ENCODE assay signal across 8 cellular contexts in genomic region chr10:80202934-80203834, GRCh38. TPM values are rescaled to one million over a fixed set of nuclear protein-coding genes. Genes with fewer than 3 reads are reported as not detected.
DNase-seq lines count a peak whose midpoint lies in the region; ATAC-seq and TF ChIP-seq lines count a peak whose summit lies in the region.

No MANE protein-coding gene starts in this region.

- TF ChIP-seq EP300 in ovary (IDR thresholded peaks at IDR 0.05): no peak

- H3K4me3 ChIP-seq in fibroblast of pulmonary artery (replicated peaks; ENCODE audit: low read depth, low read length) (peak overlapping the region; percentile 62), ovary (peak overlapping the region; percentile 14)

- TF ChIP-seq CTCF in fibroblast of pulmonary artery (IDR thresholded peaks at IDR 0.05; ENCODE audit: low read length, missing control alignments) (peak; percentile 30), ovary (IDR thresholded peaks at IDR 0.05) (no peak)

- no peaks in the 10 kb centered on the region for H3K9me3 Mint-ChIP-seq in activated T-cell treated with anti-CD3 and anti-CD28 coated beads, Interleukin-2, amount 50 U/mL, for 24 hours

- intact Hi-C loops in ovary (cut with DNase I): loop anchor here in 2 of 4 donors (5.0 kb wide), 2 partner anchors 46 to 51 kb away; no protein-coding TSS in a partner anchor

- WGBS in ovary, 3 donors: 41 to 51% (median 48%) methylated on average over 14 of the region's 14 CpGs

- TF ChIP-seq POLR2A in ovary (IDR thresholded peaks at IDR 0.05): no peak

- H3K4me1 Mint-ChIP-seq in activated T-cell treated with anti-CD3 and anti-CD28 coated beads, Interleukin-2, amount 50 U/mL, for 24 hours (ENCODE audit: low read depth): peaks cover 68% of the 10 kb centered on the region

- H3K4me3 Mint-ChIP-seq in activated T-cell treated with anti-CD3 and anti-CD28 coated beads, Interleukin-2, amount 50 U/mL, for 24 hours: peak overlapping the region; percentile 92

- H3K4me1 ChIP-seq in ovary (ENCODE audit: insufficient read depth): peaks cover 28% of the 10 kb centered on the region

- H3K27me3 ChIP-seq in ovary: no peaks in the 10 kb centered on the region

- H3K27ac ChIP-seq in ovary: peak overlapping the region in 1 of 2 donors; percentile 93

- peak; percentile 62 for ATAC-seq in GM18517 (IDR thresholded peaks at IDR 0.05; ENCODE audit: unreplicated experiment)
- ATAC-seq in HG02973 (IDR thresholded peaks at IDR 0.05; ENCODE audit: unreplicated experiment): peak; percentile 60

- peaks cover 49% of the 10 kb centered on the region for H3K36me3 Mint-ChIP-seq in activated T-cell treated with anti-CD3 and anti-CD28 coated beads, Interleukin-2, amount 50 U/mL, for 24 hours (ENCODE audit: low read depth)

- H3K27me3 Mint-ChIP-seq in activated T-cell treated with anti-CD3 and anti-CD28 coated beads, Interleukin-2, amount 50 U/mL, for 24 hours: no peaks in the 10 kb centered on the region

- H3K36me3 ChIP-seq in ovary: no peaks in the 10 kb centered on the region

- DNase-seq in AG08396 (ENCODE audit: low spot score): peak; percentile 80
- peak; percentile 63 to 68 for DNase-seq in NOMO-1 (lab: John Stamatoyannopoulos, UW; ENCODE audit: unreplicated experiment in 2 of 2)
- peak; percentile 74 for DNase-seq in activated T-cell treated with anti-CD3 and anti-CD28 coated beads, Interleukin-2, amount 50 U/mL, for 24 hours
- DNase-seq in fibroblast of pulmonary artery (ENCODE audit: low read depth): peak; percentile 91
- DNase-seq in ovary: peak; percentile 54 to 71 (median 59)
- no peak for DNase-seq in NCI-H187 (lab: John Stamatoyannopoulos, UW)

- peak overlapping the region; percentile 93 for H3K27ac Mint-ChIP-seq in activated T-cell treated with anti-CD3 and anti-CD28 coated beads, Interleukin-2, amount 50 U/mL, for 24 hours

- H3K9me3 ChIP-seq in ovary: no peaks in the 10 kb centered on the region

RNA-seq across cellular contexts. Expression of gene ANXA11, which starts 2.2 kb away (rescaled TPM):
- total RNA-seq in ovary: 100 to 1,000 TPM in 6 of 7 donors, 10 to 100 TPM in 1; 44.2 to 159 (median 137) TPM
- polyA plus RNA-seq in ovary: 100 to 1,000 TPM in 1 of 2 donors, 10 to 100 TPM in 1; 55.9 to 372 TPM

Comparison
In these comparisons a context has a peak if more than half of its experiments do, and no peak if none do; other contexts are left out.
1. DNase-seq: peak in AG08396 (single experiment), NOMO-1 (2 of 2), activated T-cell treated with anti-CD3 and anti-CD28 coated beads, Interleukin-2, amount 50 U/mL, for 24 hours (single experiment), fibroblast of pulmonary artery (single experiment) and ovary (5 of 5); none in NCI-H187 (0 of 2).